Comparison of ENCODE assay signal across 32 cellular contexts in the genomic region with DNA sequence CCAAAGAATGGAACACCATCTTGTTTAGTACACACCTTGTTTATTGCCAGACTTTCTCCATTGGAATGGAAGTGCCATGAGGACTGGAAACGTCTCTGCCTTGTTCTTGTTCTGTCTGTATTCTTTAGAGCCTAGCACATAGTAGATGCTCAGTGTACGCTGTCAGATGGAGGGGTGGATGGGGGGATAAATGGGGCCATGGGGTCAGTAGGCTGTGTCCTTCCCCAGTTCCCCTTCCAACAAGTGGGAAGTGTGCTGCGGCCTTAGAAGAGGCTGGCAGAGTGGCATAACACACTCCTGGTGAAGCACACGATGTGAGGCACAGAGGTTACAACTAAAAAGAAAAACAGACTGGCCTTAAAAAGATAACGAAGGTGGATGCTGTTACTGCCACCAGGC.
DNase-seq lines count a peak whose midpoint lies in the region; ATAC-seq and TF ChIP-seq lines count a peak whose summit lies in the region.
"Had no signal": no experiment of that assay in that cellular context is flagged by ENCODE, and none has a peak within 500 bp of the region (broad histone marks: within the 10 kb centered on the region; RNA-seq: fewer than 3 reads in every experiment).

No MANE protein-coding gene starts in this region.

- ATAC-seq in aorta (ENCODE audit: low FRiP score): no peak
- ATAC-seq: effector memory CD8-positive, alpha-beta T cell; left lobe of liver; naive thymus-derived CD8-positive, alpha-beta T cell; Panc1 had no signal

- DNase-seq in nephron progenitor cell: no peak
- no peak for DNase-seq in endodermal cell
- DNase-seq in aorta: no peak
- no peak for DNase-seq in effector memory CD4-positive, alpha-beta T cell
- DNase-seq: activated CD4-positive, alpha-beta T cell treated with anti-CD3 and anti-CD28 coated beads for 48 hours; activated effector memory CD4-positive, alpha-beta T cell treated with anti-CD3 and anti-CD28 coated beads, Interleukin-2, amount 50 U/mL, for 16 hours; activated naive CD8-positive, alpha-beta T cell treated with anti-CD3 and anti-CD28 coated beads, Interleukin-2, amount 10 ng/mL, durations not matched to agents 7 days and 5 days; activated T-cell treated with anti-CD3 and anti-CD28 coated beads, Interleukin-2, amount 50 U/mL, for 24 hours; caudate nucleus; COR-L47; cortex of kidney; DMS53; effector memory CD8-positive, alpha-beta T cell; erythroblast; H9; naive thymus-derived CD8-positive, alpha-beta T cell; NCI-H1048; NCI-H446; NCI-H774; small intestine; stimulated activated naive CD4-positive, alpha-beta T cell had no signal

- H3K4me1 Mint-ChIP-seq in IgD-negative memory B cell (peaks cover 20 to 29% (median 24%) of the 10 kb centered on the region in 3 donors), brain (peaks cover 60% of the 10 kb centered on the region), nephron progenitor cell (peaks cover 92% of the 10 kb centered on the region), endodermal cell (peaks cover 17% of the 10 kb centered on the region)
- H3K4me1 Mint-ChIP-seq: activated naive CD8-positive, alpha-beta T cell treated with anti-CD3 and anti-CD28 coated beads, Interleukin-2, amount 10 ng/mL, durations not matched to agents 7 days and 5 days had no signal

- peaks cover 3% of the 10 kb centered on the region for H3K4me1 ChIP-seq in endodermal cell (ENCODE audit: control insufficient read depth, insufficient read depth, low read length)
- H3K4me1 ChIP-seq in aorta (ENCODE audit: control insufficient read depth in 1 of 2, insufficient read depth in 2 of 2, low read length in 2 of 2): no peaks in the 10 kb centered on the region
- peaks cover 5% of the 10 kb centered on the region for H3K4me1 ChIP-seq in effector memory CD4-positive, alpha-beta T cell (ENCODE audit: control insufficient read depth, insufficient read depth, low read length, poor library complexity, severe bottlenecking)

- TF ChIP-seq CTCF in brain (conservative IDR thresholded peaks at IDR 0.05) (no peak), nephron progenitor cell (IDR thresholded peaks at IDR 0.05) (no peak), endodermal cell (conservative IDR thresholded peaks at IDR 0.05) (no peak)

- H3K36me3 ChIP-seq in endodermal cell (ENCODE audit: control insufficient read depth, insufficient read depth, low read length): no peaks in the 10 kb centered on the region
- H3K36me3 ChIP-seq in aorta (ENCODE audit: control insufficient read depth in 1 of 2, insufficient read depth in 2 of 2, low read length in 1 of 2): no peaks in the 10 kb centered on the region
- H3K36me3 ChIP-seq in effector memory CD4-positive, alpha-beta T cell (ENCODE audit: control insufficient read depth, insufficient read depth, low read length): no peaks in the 10 kb centered on the region
- H3K36me3 ChIP-seq: right atrium auricular region, suprapubic skin had no signal

- H3K27ac Mint-ChIP-seq in IgD-negative memory B cell (peak overlapping the region; percentile 57 to 77 (median 73)), brain (peak overlapping the region in 4 of 5 experiments; percentile 14 to 100 (median 83)), nephron progenitor cell (peak overlapping the region; percentile 96), endodermal cell (no peak overlapping the region)
- H3K27ac Mint-ChIP-seq: activated naive CD8-positive, alpha-beta T cell treated with anti-CD3 and anti-CD28 coated beads, Interleukin-2, amount 10 ng/mL, durations not matched to agents 7 days and 5 days; activated T-cell treated with anti-CD3 and anti-CD28 coated beads, Interleukin-2, amount 50 U/mL, for 24 hours; T-helper 2 cell treated with Interferon-gamma antibody and Interleukin-4, amounts not matched to agents 5 μg/mL and 100 μg/mL, for 36 hours had no signal

- H3K27me3 Mint-ChIP-seq in IgD-negative memory B cell (no peaks in the 10 kb centered on the region), brain (no peaks in the 10 kb centered on the region), nephron progenitor cell (ENCODE audit: low read depth, poor library complexity) (no peaks in the 10 kb centered on the region), endodermal cell (ENCODE audit: insufficient read depth) (peaks cover 15% of the 10 kb centered on the region)
- H3K27me3 Mint-ChIP-seq: effector memory CD8-positive, alpha-beta T cell had no signal

- H3K4me3 ChIP-seq in endodermal cell (ENCODE audit: low read length) (no peak overlapping the region), aorta (ENCODE audit: low read length in 2 of 2) (no peak overlapping the region)
- no peak overlapping the region for H3K4me3 ChIP-seq in effector memory CD4-positive, alpha-beta T cell (ENCODE audit: insufficient read depth, low read depth, low read length, poor library complexity, severe bottlenecking)
- H3K4me3 ChIP-seq: BLaER1 treated with 17β-estradiol and CSF1 and Interleukin-3, amounts not matched to agents 10 nM and 100 nM; right atrium auricular region; suprapubic skin had no signal

- intact Hi-C loops in aorta (cut with DNase I): no loop called here

- no peaks in the 10 kb centered on the region for H3K9me3 Mint-ChIP-seq in IgD-negative memory B cell
- peaks cover 0 to 3% (median 0%) of the 10 kb centered on the region in 5 experiments for H3K9me3 Mint-ChIP-seq in brain
- no peaks in the 10 kb centered on the region for H3K9me3 Mint-ChIP-seq in nephron progenitor cell
- H3K9me3 Mint-ChIP-seq in endodermal cell: no peaks in the 10 kb centered on the region
- H3K9me3 Mint-ChIP-seq: activated naive CD8-positive, alpha-beta T cell treated with anti-CD3 and anti-CD28 coated beads, Interleukin-2, amount 10 ng/mL, durations not matched to agents 7 days and 5 days; activated T-cell treated with anti-CD3 and anti-CD28 coated beads, Interleukin-2, amount 50 U/mL, for 24 hours; effector memory CD8-positive, alpha-beta T cell; H9; mesothelial cell of epicardium; naive thymus-derived CD8-positive, alpha-beta T cell; T-helper 2 cell treated with Interferon-gamma antibody and Interleukin-4, amounts not matched to agents 5 μg/mL and 100 μg/mL, for 36 hours had no signal

- H3K27ac ChIP-seq in temporal lobe (ENCODE audit: low read depth, low read length) (peak overlapping the region; percentile 97), endodermal cell (ENCODE audit: low read depth, low read length) (no peak overlapping the region), aorta (ENCODE audit: low read depth in 1 of 2, low read length in 2 of 2) (no peak overlapping the region)
- H3K27ac ChIP-seq in effector memory CD4-positive, alpha-beta T cell (ENCODE audit: insufficient read depth, low read length, poor library complexity, severe bottlenecking): no peak overlapping the region
- H3K27ac ChIP-seq: BLaER1 treated with 17β-estradiol and CSF1 and Interleukin-3, amounts not matched to agents 10 nM and 100 nM; parathyroid adenoma; right atrium auricular region; suprapubic skin had no signal

- H3K4me3 Mint-ChIP-seq in IgD-negative memory B cell (peak overlapping the region in 3 of 4 donors; percentile 30 to 55 (median 55)), brain (no peak overlapping the region), nephron progenitor cell (peak overlapping the region; percentile 38), endodermal cell (no peak overlapping the region)
- H3K4me3 Mint-ChIP-seq: activated naive CD8-positive, alpha-beta T cell treated with anti-CD3 and anti-CD28 coated beads, Interleukin-2, amount 10 ng/mL, durations not matched to agents 7 days and 5 days; activated T-cell treated with anti-CD3 and anti-CD28 coated beads, Interleukin-2, amount 50 U/mL, for 24 hours; H9; mesothelial cell of epicardium; T-helper 2 cell treated with Interferon-gamma antibody and Interleukin-4, amounts not matched to agents 5 μg/mL and 100 μg/mL, for 36 hours had no signal

- H3K9ac ChIP-seq in endodermal cell (ENCODE audit: extremely low read depth, low read length, poor library complexity, severe bottlenecking): no peak overlapping the region
- H3K9ac ChIP-seq: BLaER1 treated with 17β-estradiol and CSF1 and Interleukin-3, amounts not matched to agents 10 nM and 100 nM; parathyroid adenoma had no signal

- H3K27me3 ChIP-seq in endodermal cell (ENCODE audit: control insufficient read depth, insufficient read depth, low read length, poor library complexity, severe bottlenecking) (no peaks in the 10 kb centered on the region), aorta (ENCODE audit: control insufficient read depth in 1 of 2, insufficient read depth in 2 of 2, low read length in 1 of 2) (no peaks in the 10 kb centered on the region)
- no peaks in the 10 kb centered on the region for H3K27me3 ChIP-seq in effector memory CD4-positive, alpha-beta T cell (replicated peaks; ENCODE audit: control insufficient read depth, insufficient read depth, low read length, poor library complexity, severe bottlenecking)
- H3K27me3 ChIP-seq: right atrium auricular region, suprapubic skin had no signal

- 92 to 97% methylated on average over 3 to 5 of the region's 5 CpGs for WGBS in endodermal cell (ENCODE audit: insufficient coverage in 1 of 2, insufficient read length in 1 of 2), 2 experiments
- 91 to 94% methylated on average over 5 of the region's 5 CpGs for WGBS in aorta, 2 donors

- H3K9me3 ChIP-seq in endodermal cell (ENCODE audit: control insufficient read depth, low read length): no peaks in the 10 kb centered on the region
- H3K9me3 ChIP-seq in aorta (ENCODE audit: control insufficient read depth, low read length): no peaks in the 10 kb centered on the region
- no peaks in the 10 kb centered on the region for H3K9me3 ChIP-seq in effector memory CD4-positive, alpha-beta T cell (ENCODE audit: control insufficient read depth, low read length)
- H3K9me3 ChIP-seq: BLaER1 treated with 17β-estradiol and CSF1 and Interleukin-3, amounts not matched to agents 10 nM and 100 nM; right atrium auricular region; suprapubic skin had no signal

- peaks cover 1% of the 10 kb centered on the region for H3K36me3 Mint-ChIP-seq in IgD-negative memory B cell
- peaks cover 19% of the 10 kb centered on the region for H3K36me3 Mint-ChIP-seq in brain
- peaks cover 9% of the 10 kb centered on the region for H3K36me3 Mint-ChIP-seq in nephron progenitor cell (ENCODE audit: low read depth)
- peaks cover 5% of the 10 kb centered on the region for H3K36me3 Mint-ChIP-seq in endodermal cell (ENCODE audit: low read depth)

Comparison
In these comparisons a context has a peak if more than half of its experiments do, and no peak if none do; other contexts are left out.
1. H3K4me3 Mint-ChIP-seq: peak in IgD-negative memory B cell (3 of 4) and nephron progenitor cell (single experiment); none in brain (0 of 5) and endodermal cell (single experiment).